ENCODE assay signal across 8 cellular contexts in genomic region chr12:46268349-46268616, GRCh38. TPM values are rescaled to one million over a fixed set of nuclear protein-coding genes. Genes with fewer than 3 reads are reported as not detected.
DNase-seq lines count a peak whose midpoint lies in the region; ATAC-seq and TF ChIP-seq lines count a peak whose summit lies in the region.

No MANE protein-coding gene starts in this region.

- H3K36me3 ChIP-seq in endodermal cell (ENCODE audit: control insufficient read depth, insufficient read depth, low read length): no peaks in the 10 kb centered on the region

- no peaks in the 10 kb centered on the region for H3K9me3 Mint-ChIP-seq in endodermal cell
- H3K9me3 Mint-ChIP-seq in stimulated activated memory B cell treated with anti-CD40 and anti-IgM and Interleukin-4, amounts not matched to agents 10 μg/mL and 1 μg/mL and 100 μg/mL, for 72 hours: no peaks in the 10 kb centered on the region

- peaks cover 6% of the 10 kb centered on the region for H3K4me1 ChIP-seq in endodermal cell (ENCODE audit: control insufficient read depth, insufficient read depth, low read length)

- WGBS in endodermal cell (ENCODE audit: insufficient coverage in 1 of 2, insufficient read length in 1 of 2), 2 experiments: 0% methylated on average over 2 to 16 of the region's 16 CpGs

- no peaks in the 10 kb centered on the region for H3K27me3 Mint-ChIP-seq in endodermal cell (ENCODE audit: insufficient read depth)
- no peaks in the 10 kb centered on the region for H3K27me3 Mint-ChIP-seq in stimulated activated memory B cell treated with anti-CD40 and anti-IgM and Interleukin-4, amounts not matched to agents 10 μg/mL and 1 μg/mL and 100 μg/mL, for 72 hours

- no peak overlapping the region for H3K27ac Mint-ChIP-seq in endodermal cell
- no peak overlapping the region for H3K27ac Mint-ChIP-seq in stimulated activated memory B cell treated with anti-CD40 and anti-IgM and Interleukin-4, amounts not matched to agents 10 μg/mL and 1 μg/mL and 100 μg/mL, for 72 hours

- no peaks in the 10 kb centered on the region for H3K9me3 ChIP-seq in endodermal cell (ENCODE audit: control insufficient read depth, low read length)

- no peak for ATAC-seq in GM18520 (IDR thresholded peaks at IDR 0.05; ENCODE audit: unreplicated experiment)
- ATAC-seq in HG02763 (IDR thresholded peaks at IDR 0.05; ENCODE audit: unreplicated experiment): no peak
- ATAC-seq in stimulated activated memory B cell treated with anti-CD40 and anti-IgM and Interleukin-4, amounts not matched to agents 10 μg/mL and 1 μg/mL and 100 μg/mL, for 72 hours: no peak

- H3K4me1 Mint-ChIP-seq in endodermal cell: peaks cover 31% of the 10 kb centered on the region
- peaks cover 18% of the 10 kb centered on the region for H3K4me1 Mint-ChIP-seq in stimulated activated memory B cell treated with anti-CD40 and anti-IgM and Interleukin-4, amounts not matched to agents 10 μg/mL and 1 μg/mL and 100 μg/mL, for 72 hours

- no peak overlapping the region for H3K4me3 Mint-ChIP-seq in endodermal cell
- no peak overlapping the region for H3K4me3 Mint-ChIP-seq in stimulated activated memory B cell treated with anti-CD40 and anti-IgM and Interleukin-4, amounts not matched to agents 10 μg/mL and 1 μg/mL and 100 μg/mL, for 72 hours

- peak overlapping the region; percentile 95 for H3K4me3 ChIP-seq in endodermal cell (ENCODE audit: low read length)

- no peaks in the 10 kb centered on the region for H3K27me3 ChIP-seq in endodermal cell (ENCODE audit: control insufficient read depth, insufficient read depth, low read length, poor library complexity, severe bottlenecking)

- TF ChIP-seq CTCF in endodermal cell (conservative IDR thresholded peaks at IDR 0.05): no peak

- peak overlapping the region; percentile 95 for H3K9ac ChIP-seq in endodermal cell (ENCODE audit: extremely low read depth, low read length, poor library complexity, severe bottlenecking)

- H3K36me3 Mint-ChIP-seq in endodermal cell (ENCODE audit: low read depth): no peaks in the 10 kb centered on the region
- H3K36me3 Mint-ChIP-seq in stimulated activated memory B cell treated with anti-CD40 and anti-IgM and Interleukin-4, amounts not matched to agents 10 μg/mL and 1 μg/mL and 100 μg/mL, for 72 hours: peaks cover 4% of the 10 kb centered on the region

- DNase-seq in D341Med (ENCODE audit: low spot score): peak; percentile 46
- peak; percentile 18 for DNase-seq in LoVo (ENCODE audit: low spot score)
- DNase-seq in endodermal cell: no peak
- DNase-seq in occipital lobe (lab: John Stamatoyannopoulos, UW): peak; percentile 35
- no peak for DNase-seq in NK-92 (lab: John Stamatoyannopoulos, UW; ENCODE audit: unreplicated experiment)

- peak overlapping the region; percentile 93 for H3K27ac ChIP-seq in endodermal cell (ENCODE audit: low read depth, low read length)

RNA-seq across cellular contexts. Expression of gene SLC38A1, which starts 0.6 kb away (rescaled TPM):
- total RNA-seq in endodermal cell: 100 to 1,000 TPM in 1 of 2 donors, 10 to 100 TPM in 1; 77.7 to 107 TPM
- 101 TPM for polyA plus RNA-seq in endodermal cell (2013, experiment 1 of 2)
- 82.0 TPM for polyA plus RNA-seq in endodermal cell (2013, experiment 2 of 2)
- 310 TPM for total RNA-seq in occipital lobe

Comparison
In these comparisons a context has a peak if more than half of its experiments do, and no peak if none do; other contexts are left out.
1. DNase-seq: peak in D341Med (single experiment), LoVo (single experiment) and occipital lobe (single experiment); none in endodermal cell (single experiment) and NK-92 (single experiment).